1 cellular context compared by ENCODE assay signal in the genomic region with DNA sequence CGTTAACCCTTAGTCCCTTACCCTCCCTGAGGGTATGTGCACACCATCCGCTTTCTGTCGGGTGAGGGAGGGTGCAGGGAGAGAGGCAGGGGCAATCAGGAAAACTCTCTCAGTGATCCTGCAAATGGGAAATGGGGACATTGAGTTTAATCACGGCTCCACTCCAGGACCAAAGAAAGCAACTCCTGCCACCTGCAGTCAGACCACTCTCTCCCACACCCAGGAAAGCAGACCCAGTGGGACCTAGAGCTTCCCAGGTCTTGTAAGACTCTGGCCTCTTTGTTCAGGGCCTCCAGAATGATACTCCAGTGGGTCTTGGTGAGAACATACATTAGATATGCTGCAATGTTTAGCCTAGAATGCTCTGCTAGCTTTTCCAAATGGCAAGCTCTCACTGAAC.
TF ChIP-seq lines count a peak whose summit lies in the region.

No MANE protein-coding gene starts in this region.

TF ChIP-seq in HEK293, 187 proteins besides CTCF, POLR2A, EP300 and RAD21 (continued from another document):
- TF ChIP-seq PATZ1 (tag by site-specific recombination; IDR thresholded peaks at IDR 0.05): no peak
